In the genomic region with DNA sequence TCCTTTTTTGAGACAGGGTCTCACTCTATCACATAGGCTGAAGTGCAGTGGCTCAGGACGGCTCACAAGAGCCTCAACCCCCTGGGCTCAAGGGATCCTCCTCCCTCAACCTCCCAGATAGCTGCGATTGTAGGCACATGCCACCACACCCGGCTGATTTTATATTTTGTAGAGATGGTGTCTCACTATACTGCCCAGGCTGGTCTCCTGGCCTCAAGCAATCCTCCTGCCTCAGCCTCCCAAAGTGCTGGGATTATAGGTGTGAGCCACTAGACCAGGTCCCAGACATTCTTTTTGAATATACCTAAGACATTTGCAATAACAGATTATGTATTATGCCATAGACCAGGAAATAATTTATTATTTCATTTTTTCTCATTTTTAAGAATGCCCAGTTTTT, we compare ENCODE assay signal across 8 cellular contexts.
"Had no signal": no experiment of that assay in that cellular context is flagged by ENCODE, and none has a peak within 500 bp of the region (broad histone marks: within the 10 kb centered on the region; RNA-seq: fewer than 3 reads in every experiment).

No MANE protein-coding gene starts in this region.

- H3K4me3 ChIP-seq: GM12878 had no signal

- FAIRE-seq: G401.6, GM12878, GM12891, GM12892, GM18507, GM19239 had no signal

- ATAC-seq: GM12878 had no signal

- DNase-seq: GDM1, GF-D8 had no signal
